In the genomic region with DNA sequence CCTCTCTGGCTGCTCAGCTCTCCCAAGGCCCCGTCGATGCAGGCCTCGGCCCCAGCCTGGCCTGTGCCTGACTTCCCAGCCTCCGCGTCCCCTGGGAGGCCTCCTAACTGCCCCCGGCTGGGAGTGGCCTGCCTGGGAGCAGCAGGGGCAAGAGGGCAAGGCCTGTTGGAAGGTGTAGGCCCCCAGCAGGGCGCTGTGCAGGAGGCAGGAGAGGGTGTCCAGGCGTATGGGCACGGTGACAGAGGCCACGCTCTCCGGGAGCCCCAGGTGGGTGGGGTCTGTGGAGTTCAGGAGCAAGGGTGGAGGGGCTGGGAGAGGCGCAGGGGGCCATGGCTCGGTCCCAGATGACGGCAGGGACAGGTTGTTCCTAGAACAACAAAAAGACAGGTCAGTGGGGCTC, we compare ENCODE assay signal across 1 cellular context.
TF ChIP-seq lines count a peak whose summit lies in the region.

No MANE protein-coding gene starts in this region.

TF ChIP-seq in HepG2, 621 proteins besides CTCF, POLR2A, EP300 and RAD21 (continued from another document and continues in another):
- TF ChIP-seq, protein P1, sequence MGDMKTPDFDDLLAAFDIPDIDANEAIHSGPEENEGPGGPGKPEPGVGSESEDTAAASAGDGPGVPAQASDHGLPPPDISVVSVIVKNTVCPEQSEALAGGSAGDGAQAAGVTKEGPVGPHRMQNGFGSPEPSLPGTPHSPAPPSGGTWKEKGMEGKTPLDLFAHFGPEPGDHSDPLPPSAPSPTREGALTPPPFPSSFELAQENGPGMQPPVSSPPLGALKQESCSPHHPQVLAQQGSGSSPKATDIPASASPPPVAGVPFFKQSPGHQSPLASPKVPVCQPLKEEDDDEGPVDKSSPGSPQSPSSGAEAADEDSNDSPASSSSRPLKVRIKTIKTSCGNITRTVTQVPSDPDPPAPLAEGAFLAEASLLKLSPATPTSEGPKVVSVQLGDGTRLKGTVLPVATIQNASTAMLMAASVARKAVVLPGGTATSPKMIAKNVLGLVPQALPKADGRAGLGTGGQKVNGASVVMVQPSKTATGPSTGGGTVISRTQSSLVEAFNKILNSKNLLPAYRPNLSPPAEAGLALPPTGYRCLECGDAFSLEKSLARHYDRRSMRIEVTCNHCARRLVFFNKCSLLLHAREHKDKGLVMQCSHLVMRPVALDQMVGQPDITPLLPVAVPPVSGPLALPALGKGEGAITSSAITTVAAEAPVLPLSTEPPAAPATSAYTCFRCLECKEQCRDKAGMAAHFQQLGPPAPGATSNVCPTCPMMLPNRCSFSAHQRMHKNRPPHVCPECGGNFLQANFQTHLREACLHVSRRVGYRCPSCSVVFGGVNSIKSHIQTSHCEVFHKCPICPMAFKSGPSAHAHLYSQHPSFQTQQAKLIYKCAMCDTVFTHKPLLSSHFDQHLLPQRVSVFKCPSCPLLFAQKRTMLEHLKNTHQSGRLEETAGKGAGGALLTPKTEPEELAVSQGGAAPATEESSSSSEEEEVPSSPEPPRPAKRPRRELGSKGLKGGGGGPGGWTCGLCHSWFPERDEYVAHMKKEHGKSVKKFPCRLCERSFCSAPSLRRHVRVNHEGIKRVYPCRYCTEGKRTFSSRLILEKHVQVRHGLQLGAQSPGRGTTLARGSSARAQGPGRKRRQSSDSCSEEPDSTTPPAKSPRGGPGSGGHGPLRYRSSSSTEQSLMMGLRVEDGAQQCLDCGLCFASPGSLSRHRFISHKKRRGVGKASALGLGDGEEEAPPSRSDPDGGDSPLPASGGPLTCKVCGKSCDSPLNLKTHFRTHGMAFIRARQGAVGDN (CRISPR knock-in tag; IDR thresholded peaks at IDR 0.05), result peak; percentile 94
- peak; percentile 36; the same call in 1 of the 2 replicates for TF ChIP-seq KAT8 (CRISPR knock-in tag; IDR thresholded peaks at IDR 0.05)
- no peak for TF ChIP-seq CBX2 (IDR thresholded peaks at IDR 0.05; ENCODE audit: low read depth, low read length)
- 0 out of 2 replicates have a peak, but pooled peaks have one; percentile 43 for TF ChIP-seq CBX2 (CRISPR knock-in tag; IDR thresholded peaks at IDR 0.05; ENCODE audit: low read depth)
- 0 out of 2 replicates have a peak, but pooled peaks have one; percentile 33 for TF ChIP-seq PITX1 (CRISPR knock-in tag; IDR thresholded peaks at IDR 0.05)
- TF ChIP-seq ZMYM3 (CRISPR knock-in tag; IDR thresholded peaks at IDR 0.05), result 0 out of 2 replicates have a peak, but pooled peaks have one; percentile 54
- no peak for TF ChIP-seq ZNF12 (CRISPR knock-in tag; IDR thresholded peaks at IDR 0.05)
- peak; percentile 45; the same call in 1 of the 2 replicates for TF ChIP-seq TBX2 (CRISPR knock-in tag; IDR thresholded peaks at IDR 0.05; ENCODE audit: borderline replicate concordance)
- no peak for TF ChIP-seq HOXA9 (CRISPR knock-in tag; IDR thresholded peaks at IDR 0.05; ENCODE audit: borderline replicate concordance)
- peak; percentile 37; the same call in 1 of the 2 replicates for TF ChIP-seq IRF2 (CRISPR knock-in tag; IDR thresholded peaks at IDR 0.05)
- TF ChIP-seq ZNF430 (CRISPR knock-in tag; IDR thresholded peaks at IDR 0.05), result 0 out of 2 replicates have a peak, but pooled peaks have one; percentile 43
- TF ChIP-seq, protein P2, sequence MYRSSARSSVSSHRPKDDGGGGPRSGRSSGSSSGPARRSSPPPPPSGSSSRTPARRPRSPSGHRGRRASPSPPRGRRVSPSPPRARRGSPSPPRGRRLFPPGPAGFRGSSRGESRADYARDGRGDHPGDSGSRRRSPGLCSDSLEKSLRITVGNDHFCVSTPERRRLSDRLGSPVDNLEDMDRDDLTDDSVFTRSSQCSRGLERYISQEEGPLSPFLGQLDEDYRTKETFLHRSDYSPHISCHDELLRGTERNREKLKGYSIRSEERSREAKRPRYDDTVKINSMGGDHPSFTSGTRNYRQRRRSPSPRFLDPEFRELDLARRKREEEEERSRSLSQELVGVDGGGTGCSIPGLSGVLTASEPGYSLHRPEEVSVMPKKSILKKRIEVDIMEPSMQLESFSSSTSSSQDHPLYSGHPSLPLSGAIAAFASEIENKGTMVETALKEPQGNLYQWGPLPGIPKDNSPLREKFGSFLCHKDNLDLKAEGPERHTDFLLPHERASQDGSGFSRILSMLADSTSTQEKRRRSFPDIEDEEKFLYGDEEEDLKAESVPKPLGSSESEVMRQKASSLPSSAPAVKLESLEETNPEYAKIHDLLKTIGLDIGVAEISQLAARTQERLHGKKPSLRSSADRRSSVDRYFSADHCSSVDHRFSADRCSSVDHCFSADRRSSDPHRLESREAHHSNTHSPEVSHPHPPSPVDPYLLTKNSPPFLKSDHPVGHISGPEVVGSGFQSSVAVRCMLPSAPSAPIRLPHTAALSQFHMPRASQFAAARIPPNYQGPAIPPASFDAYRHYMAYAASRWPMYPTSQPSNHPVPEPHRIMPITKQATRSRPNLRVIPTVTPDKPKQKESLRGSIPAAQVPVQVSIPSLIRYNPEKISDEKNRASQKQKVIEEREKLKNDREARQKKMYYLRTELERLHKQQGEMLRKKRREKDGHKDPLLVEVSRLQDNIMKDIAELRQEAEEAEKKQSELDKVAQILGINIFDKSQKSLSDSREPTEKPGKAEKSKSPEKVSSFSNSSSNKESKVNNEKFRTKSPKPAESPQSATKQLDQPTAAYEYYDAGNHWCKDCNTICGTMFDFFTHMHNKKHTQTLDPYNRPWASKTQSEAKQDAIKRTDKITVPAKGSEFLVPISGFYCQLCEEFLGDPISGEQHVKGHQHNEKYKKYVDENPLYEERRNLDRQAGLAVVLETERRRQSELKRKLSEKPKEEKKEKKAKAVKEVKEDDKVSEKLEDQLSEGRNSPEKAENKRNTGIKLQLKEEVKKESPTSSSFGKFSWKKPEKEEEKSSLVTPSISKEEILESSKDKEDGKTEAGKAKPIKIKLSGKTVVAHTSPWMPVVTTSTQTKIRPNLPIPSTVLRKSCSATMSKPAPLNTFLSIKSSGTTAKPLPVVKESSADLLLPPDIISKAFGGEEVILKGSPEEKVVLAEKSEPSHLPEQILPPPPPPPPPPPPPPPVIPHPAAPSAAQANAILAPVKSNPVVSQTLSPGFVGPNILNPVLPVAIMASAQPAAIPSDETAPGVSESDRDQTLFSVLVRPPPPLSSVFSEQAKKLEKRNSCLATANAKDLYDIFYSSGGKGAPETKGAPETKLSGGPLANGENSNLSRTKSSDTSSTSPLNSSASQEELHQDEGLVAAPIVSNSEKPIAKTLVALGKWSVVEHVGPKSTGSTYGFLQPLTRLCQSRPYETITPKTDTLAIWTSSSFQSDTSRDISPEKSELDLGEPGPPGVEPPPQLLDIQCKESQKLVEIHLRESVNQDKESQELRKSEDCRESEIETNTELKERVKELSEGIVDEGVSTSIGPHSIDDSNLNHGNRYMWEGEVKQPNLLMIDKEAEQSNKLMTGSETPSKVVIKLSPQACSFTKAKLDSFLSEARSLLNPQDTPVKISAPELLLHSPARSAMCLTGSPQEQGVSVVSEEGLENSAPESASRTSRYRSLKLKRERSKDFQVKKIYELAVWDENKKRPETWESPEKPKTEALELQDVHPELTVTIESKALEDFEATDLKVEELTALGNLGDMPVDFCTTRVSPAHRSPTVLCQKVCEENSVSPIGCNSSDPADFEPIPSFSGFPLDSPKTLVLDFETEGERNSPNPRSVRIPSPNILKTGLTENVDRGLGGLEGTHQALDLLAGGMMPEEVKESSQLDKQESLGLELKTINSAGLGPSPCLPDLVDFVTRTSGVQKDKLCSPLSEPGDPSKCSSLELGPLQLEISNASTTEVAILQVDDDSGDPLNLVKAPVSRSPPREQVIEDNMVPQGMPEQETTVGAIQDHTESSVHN (CRISPR knock-in tag; IDR thresholded peaks at IDR 0.05), result no peak
- 0 out of 2 replicates have a peak, but pooled peaks have one; percentile 54 for TF ChIP-seq ZNF17 (CRISPR knock-in tag; IDR thresholded peaks at IDR 0.05)
- TF ChIP-seq ZNF331 (CRISPR knock-in tag; IDR thresholded peaks at IDR 0.05), result 0 out of 2 replicates have a peak, but pooled peaks have one; percentile 43
- TF ChIP-seq ZNF101 (CRISPR knock-in tag; IDR thresholded peaks at IDR 0.05; ENCODE audit: borderline replicate concordance, low read depth), result no peak
- no peak for TF ChIP-seq ETV6 (CRISPR knock-in tag; conservative IDR thresholded peaks at IDR 0.05)
- TF ChIP-seq KMT2A (CRISPR knock-in tag; IDR thresholded peaks at IDR 0.05), result no peak
- 0 out of 2 replicates have a peak, but pooled peaks have one; percentile 62 for TF ChIP-seq ZNF225 (CRISPR knock-in tag; IDR thresholded peaks at IDR 0.05)
- no peak for TF ChIP-seq MXD4 (CRISPR knock-in tag; IDR thresholded peaks at IDR 0.05)
- TF ChIP-seq KDM5B (CRISPR knock-in tag; IDR thresholded peaks at IDR 0.05; ENCODE audit: borderline replicate concordance), result no peak; the same call in 1 of the 2 replicates
- peak; percentile 62; the same call in 1 of the 2 replicates for TF ChIP-seq GABPB1 (CRISPR knock-in tag; IDR thresholded peaks at IDR 0.05)
- TF ChIP-seq, protein P3, sequence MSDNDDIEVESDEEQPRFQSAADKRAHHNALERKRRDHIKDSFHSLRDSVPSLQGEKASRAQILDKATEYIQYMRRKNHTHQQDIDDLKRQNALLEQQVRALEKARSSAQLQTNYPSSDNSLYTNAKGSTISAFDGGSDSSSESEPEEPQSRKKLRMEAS (IDR thresholded peaks at IDR 0.05), result peak; percentile 55
- peak; percentile 42; the same call in 1 of the 2 replicates for TF ChIP-seq POLR2AphosphoS5 (IDR thresholded peaks at IDR 0.05; ENCODE audit: low read depth, low read length)
- TF ChIP-seq TAF1 (CRISPR knock-in tag; IDR thresholded peaks at IDR 0.05), result peak; percentile 44; the same call in 1 of the 2 replicates
- TF ChIP-seq RARA (CRISPR knock-in tag; IDR thresholded peaks at IDR 0.05), result peak; percentile 69
- TF ChIP-seq MYC (CRISPR knock-in tag; IDR thresholded peaks at IDR 0.05; ENCODE audit: borderline replicate concordance), result peak; percentile 35; the same call in 1 of the 2 replicates
- TF ChIP-seq, protein P4, sequence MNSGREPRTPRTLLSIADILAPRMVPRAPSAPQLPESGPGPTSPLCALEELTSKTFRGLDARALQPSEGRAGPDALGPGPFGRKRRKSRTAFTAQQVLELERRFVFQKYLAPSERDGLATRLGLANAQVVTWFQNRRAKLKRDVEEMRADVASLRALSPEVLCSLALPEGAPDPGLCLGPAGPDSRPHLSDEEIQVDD (CRISPR knock-in tag; IDR thresholded peaks at IDR 0.05; ENCODE audit: borderline replicate concordance), result no peak
- TF ChIP-seq TBP (CRISPR knock-in tag; IDR thresholded peaks at IDR 0.05), result no peak
- peak; percentile 56; the same call in 1 of the 2 replicates for TF ChIP-seq POLR2G (IDR thresholded peaks at IDR 0.05; ENCODE audit: low read depth, low read length)
- TF ChIP-seq RBM22 (optimal IDR thresholded peaks at IDR 0.05; ENCODE audit: low read length), result no peak
- no peak for TF ChIP-seq ZNF589 (CRISPR knock-in tag; conservative IDR thresholded peaks at IDR 0.05)
- peak; percentile 76 for TF ChIP-seq RBFOX2 (IDR thresholded peaks at IDR 0.05; ENCODE audit: low read depth, low read length)
- 0 out of 2 replicates have a peak, but pooled peaks have one; percentile 50 for TF ChIP-seq ATF7-NPFF (CRISPR knock-in tag; IDR thresholded peaks at IDR 0.05; ENCODE audit: low read depth)
- TF ChIP-seq ZFP36L1 (CRISPR knock-in tag; IDR thresholded peaks at IDR 0.05), result no peak
- peak; percentile 18; the same call in 1 of the 2 replicates for TF ChIP-seq RXRB (CRISPR knock-in tag; IDR thresholded peaks at IDR 0.05; ENCODE audit: borderline replicate concordance)
- no peak for TF ChIP-seq RFXAP (CRISPR knock-in tag; IDR thresholded peaks at IDR 0.05; ENCODE audit: borderline replicate concordance)
- TF ChIP-seq, protein P5, sequence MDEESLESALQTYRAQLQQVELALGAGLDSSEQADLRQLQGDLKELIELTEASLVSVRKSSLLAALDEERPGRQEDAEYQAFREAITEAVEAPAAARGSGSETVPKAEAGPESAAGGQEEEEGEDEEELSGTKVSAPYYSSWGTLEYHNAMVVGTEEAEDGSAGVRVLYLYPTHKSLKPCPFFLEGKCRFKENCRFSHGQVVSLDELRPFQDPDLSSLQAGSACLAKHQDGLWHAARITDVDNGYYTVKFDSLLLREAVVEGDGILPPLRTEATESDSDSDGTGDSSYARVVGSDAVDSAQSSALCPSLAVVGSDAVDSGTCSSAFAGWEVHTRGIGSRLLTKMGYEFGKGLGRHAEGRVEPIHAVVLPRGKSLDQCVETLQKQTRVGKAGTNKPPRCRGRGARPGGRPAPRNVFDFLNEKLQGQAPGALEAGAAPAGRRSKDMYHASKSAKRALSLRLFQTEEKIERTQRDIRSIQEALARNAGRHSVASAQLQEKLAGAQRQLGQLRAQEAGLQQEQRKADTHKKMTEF (CRISPR knock-in tag; IDR thresholded peaks at IDR 0.05), result peak; percentile 39; the same call in 1 of the 2 replicates
- peak; percentile 62 for TF ChIP-seq SAP130 (CRISPR knock-in tag; IDR thresholded peaks at IDR 0.05; ENCODE audit: low read depth)
- TF ChIP-seq FOXJ3 (CRISPR knock-in tag; IDR thresholded peaks at IDR 0.05; ENCODE audit: borderline replicate concordance), result no peak
- TF ChIP-seq STAT5B (CRISPR knock-in tag; IDR thresholded peaks at IDR 0.05), result no peak
- peak; percentile 18 for TF ChIP-seq XRCC5 (optimal IDR thresholded peaks at IDR 0.05; ENCODE audit: low read length)
- TF ChIP-seq, protein P6, sequence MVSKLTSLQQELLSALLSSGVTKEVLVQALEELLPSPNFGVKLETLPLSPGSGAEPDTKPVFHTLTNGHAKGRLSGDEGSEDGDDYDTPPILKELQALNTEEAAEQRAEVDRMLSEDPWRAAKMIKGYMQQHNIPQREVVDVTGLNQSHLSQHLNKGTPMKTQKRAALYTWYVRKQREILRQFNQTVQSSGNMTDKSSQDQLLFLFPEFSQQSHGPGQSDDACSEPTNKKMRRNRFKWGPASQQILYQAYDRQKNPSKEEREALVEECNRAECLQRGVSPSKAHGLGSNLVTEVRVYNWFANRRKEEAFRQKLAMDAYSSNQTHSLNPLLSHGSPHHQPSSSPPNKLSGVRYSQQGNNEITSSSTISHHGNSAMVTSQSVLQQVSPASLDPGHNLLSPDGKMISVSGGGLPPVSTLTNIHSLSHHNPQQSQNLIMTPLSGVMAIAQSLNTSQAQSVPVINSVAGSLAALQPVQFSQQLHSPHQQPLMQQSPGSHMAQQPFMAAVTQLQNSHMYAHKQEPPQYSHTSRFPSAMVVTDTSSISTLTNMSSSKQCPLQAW (CRISPR knock-in tag; IDR thresholded peaks at IDR 0.05), result no peak
